ENCODE assay signal across 30 cellular contexts in the genomic region with DNA sequence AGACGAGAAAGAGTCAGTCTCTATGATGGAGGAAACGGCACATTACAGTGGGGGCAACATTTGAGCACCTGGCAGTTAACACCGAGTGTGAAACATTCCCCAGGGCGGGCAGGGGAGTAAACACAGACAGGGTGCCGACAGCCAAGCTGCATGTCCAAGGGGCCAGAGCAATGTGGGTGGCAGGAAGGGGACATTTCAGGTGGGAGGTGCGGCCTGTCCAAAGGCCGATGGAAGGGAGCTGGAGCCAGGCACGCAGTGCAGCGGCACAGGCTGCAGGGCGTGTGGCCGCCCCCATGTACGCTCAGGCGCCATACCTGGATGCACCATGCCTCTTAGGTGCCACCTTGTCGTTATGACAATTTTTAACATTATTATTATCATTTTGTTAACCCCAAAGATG.
"Had no signal": no experiment of that assay in that cellular context is flagged by ENCODE, and none has a peak within 500 bp of the region (broad histone marks: within the 10 kb centered on the region; RNA-seq: fewer than 3 reads in every experiment).

No MANE protein-coding gene starts in this region.

- H3K9ac ChIP-seq: parathyroid adenoma had no signal

- H3K9me3 ChIP-seq: ovary, psoas muscle, spleen, stomach, thoracic aorta, thyroid gland, tibial nerve, upper lobe of right lung, uterus had no signal

- H3K4me3 ChIP-seq: ovary, psoas muscle, skin epidermis, smooth muscle cell, spleen, stomach, thoracic aorta, thyroid gland, tibial nerve, upper lobe of right lung, uterus had no signal

- H3K27me3 Mint-ChIP-seq: progenitor cell of endocrine pancreas had no signal

- H3K27ac Mint-ChIP-seq: naive B cell; naive thymus-derived CD8-positive, alpha-beta T cell; natural killer cell treated with Interleukin-12 subunit alpha and Interleukin-12 subunit beta and Interleukin-15 and Interleukin-18, amount 100 ng/mL, for 72 hours; nephron progenitor cell; progenitor cell of endocrine pancreas; stimulated activated effector memory CD8-positive, alpha-beta T cell treated with anti-CD3 and anti-CD28 coated beads, Interleukin-12 subunit alpha, Interleukin-12 subunit beta, amount 100 ng/mL, for 72 hours; stimulated activated naive B cell treated with anti-CD40 and anti-IgM and Interleukin-4, amounts not matched to agents 10 μg/mL and 1 μg/mL and 100 μg/mL, for 72 hours; stimulated activated naive CD8-positive, alpha-beta T cell treated with anti-CD3 and anti-CD28 coated beads, Interleukin-15, Interleukin-2, amounts not matched to agents 100 ng/mL and 50 ng/mL, for 24 hours; type B pancreatic cell had no signal

- DNase-seq: naive B cell; naive thymus-derived CD8-positive, alpha-beta T cell; nephron progenitor cell; occipital lobe; ovary; posterior cingulate gyrus; psoas muscle; right cardiac atrium; spleen; stimulated activated CD4-positive, alpha-beta T cell treated with anti-CD3 and anti-CD28 coated beads, Interleukin-12 subunit alpha, Interleukin-12 subunit beta, amount 100 ng/mL, for 4 hours; stimulated activated CD4-positive, alpha-beta T cell treated with anti-CD3 and anti-CD28 coated beads, Interleukin-1b, Interleukin-23, amount 100 ng/mL, for 48 hours; stimulated activated CD4-positive, alpha-beta T cell treated with anti-CD3 and anti-CD28 coated beads, Interleukin-4, amount 100 ng/mL, for 1 hour; stimulated activated naive B cell treated with anti-CD40 and anti-IgM and Interleukin-4, amounts not matched to agents 10 μg/mL and 1 μg/mL and 100 μg/mL, for 72 hours; stimulated activated naive CD4-positive, alpha-beta T cell treated with Interleukin-2 at 50 U/mL for 16 hours; stomach; thyroid gland; upper lobe of right lung; uterus had no signal

- H3K36me3 Mint-ChIP-seq: naive B cell; naive thymus-derived CD8-positive, alpha-beta T cell; natural killer cell treated with Interleukin-12 subunit alpha and Interleukin-12 subunit beta and Interleukin-15 and Interleukin-18, amount 100 ng/mL, for 72 hours; stimulated activated effector memory CD8-positive, alpha-beta T cell treated with anti-CD3 and anti-CD28 coated beads, Interleukin-12 subunit alpha, Interleukin-12 subunit beta, amount 100 ng/mL, for 72 hours; stimulated activated naive B cell treated with anti-CD40 and anti-IgM and Interleukin-4, amounts not matched to agents 10 μg/mL and 1 μg/mL and 100 μg/mL, for 72 hours; type B pancreatic cell had no signal

- ATAC-seq: naive thymus-derived CD8-positive, alpha-beta T cell; natural killer cell treated with Interleukin-12 subunit alpha and Interleukin-12 subunit beta and Interleukin-15 and Interleukin-18, amount 100 ng/mL, for 72 hours; psoas muscle; right cardiac atrium; sciatic nerve; stimulated activated effector memory CD8-positive, alpha-beta T cell treated with anti-CD3 and anti-CD28 coated beads, Interleukin-12 subunit alpha, Interleukin-12 subunit beta, amount 100 ng/mL, for 72 hours; stimulated activated naive B cell treated with anti-CD40 and anti-IgM and Interleukin-4, amounts not matched to agents 10 μg/mL and 1 μg/mL and 100 μg/mL, for 72 hours; upper lobe of right lung had no signal

- H3K4me1 ChIP-seq: parathyroid adenoma, psoas muscle, thyroid gland, upper lobe of right lung, uterus had no signal

- H3K36me3 ChIP-seq: ovary, spleen, stomach, thoracic aorta, thyroid gland, tibial nerve, upper lobe of right lung, uterus had no signal

- H3K27ac ChIP-seq: ovary, parathyroid adenoma, psoas muscle, skin epidermis, spleen, stomach, thoracic aorta, thyroid gland, tibial nerve, upper lobe of right lung, uterus had no signal

- H3K79me2 ChIP-seq: parathyroid adenoma had no signal

- H3K9me3 Mint-ChIP-seq: naive thymus-derived CD8-positive, alpha-beta T cell; natural killer cell treated with Interleukin-12 subunit alpha and Interleukin-12 subunit beta and Interleukin-15 and Interleukin-18, amount 100 ng/mL, for 72 hours; nephron progenitor cell; neural crest cell; stimulated activated effector memory CD8-positive, alpha-beta T cell treated with anti-CD3 and anti-CD28 coated beads, Interleukin-12 subunit alpha, Interleukin-12 subunit beta, amount 100 ng/mL, for 72 hours; stimulated activated naive B cell treated with anti-CD40 and anti-IgM and Interleukin-4, amounts not matched to agents 10 μg/mL and 1 μg/mL and 100 μg/mL, for 72 hours; stimulated activated naive CD8-positive, alpha-beta T cell treated with anti-CD3 and anti-CD28 coated beads, Interleukin-15, Interleukin-2, amounts not matched to agents 100 ng/mL and 50 ng/mL, for 24 hours; type B pancreatic cell had no signal

- H3K27me3 ChIP-seq: ovary, thyroid gland, tibial nerve had no signal

- H2AFZ ChIP-seq: parathyroid adenoma had no signal

- H3K4me2 ChIP-seq: smooth muscle cell had no signal

- H3K4me3 Mint-ChIP-seq: naive B cell; naive thymus-derived CD8-positive, alpha-beta T cell; natural killer cell treated with Interleukin-12 subunit alpha and Interleukin-12 subunit beta and Interleukin-15 and Interleukin-18, amount 100 ng/mL, for 72 hours; nephron progenitor cell; neural crest cell; stimulated activated effector memory CD8-positive, alpha-beta T cell treated with anti-CD3 and anti-CD28 coated beads, Interleukin-12 subunit alpha, Interleukin-12 subunit beta, amount 100 ng/mL, for 72 hours; stimulated activated naive B cell treated with anti-CD40 and anti-IgM and Interleukin-4, amounts not matched to agents 10 μg/mL and 1 μg/mL and 100 μg/mL, for 72 hours; stimulated activated naive CD8-positive, alpha-beta T cell treated with anti-CD3 and anti-CD28 coated beads, Interleukin-15, Interleukin-2, amounts not matched to agents 100 ng/mL and 50 ng/mL, for 24 hours; type B pancreatic cell had no signal

- H3K4me1 Mint-ChIP-seq: stimulated activated effector memory CD8-positive, alpha-beta T cell treated with anti-CD3 and anti-CD28 coated beads, Interleukin-12 subunit alpha, Interleukin-12 subunit beta, amount 100 ng/mL, for 72 hours had no signal
